ENCODE assay signal across 17 cellular contexts in genomic region chr4:17068885-17069284, GRCh38.
"Had no signal": no experiment of that assay in that cellular context is flagged by ENCODE, and none has a peak within 500 bp of the region (broad histone marks: within the 10 kb centered on the region; RNA-seq: fewer than 3 reads in every experiment).

No MANE protein-coding gene starts in this region.

- H3K27me3 ChIP-seq: right atrium auricular region, tibial artery, vagina had no signal

- H3K36me3 ChIP-seq: right atrium auricular region, tibial artery, vagina had no signal

- H3K9me3 ChIP-seq: right atrium auricular region, tibial artery, vagina had no signal

- DNase-seq: activated B cell treated with CpG ODN at 0.5 μM for 24 hours; activated CD4-positive, alpha-beta T cell treated with anti-CD3 and anti-CD28 coated beads, Interleukin-2, amount 50 U/mL, for 1 hour; activated naive CD4-positive, alpha-beta T cell treated with anti-CD3 and anti-CD28 coated beads for 36 hours; activated naive CD8-positive, alpha-beta T cell treated with anti-CD3 and anti-CD28 coated beads, Interleukin-2, amount 50 U/mL, for 24 hours; aorta; effector memory CD4-positive, alpha-beta T cell; hippocampal formation; left ventricle myocardium superior; natural killer cell; posterior cingulate gyrus; stimulated activated CD4-positive, alpha-beta T cell treated with anti-CD3 and anti-CD28 coated beads, Interleukin-15, amount 100 ng/mL, for 24 hours; stimulated activated CD4-positive, alpha-beta T cell treated with anti-CD3 and anti-CD28 coated beads, Interleukin-4, amount 100 ng/mL, for 24 hours; stimulated activated naive CD4-positive, alpha-beta T cell; T-helper 2 cell; tibial artery had no signal

- H3K27ac ChIP-seq: right atrium auricular region, tibial artery, vagina had no signal

- H3K4me3 ChIP-seq: right atrium auricular region, tibial artery, vagina had no signal
